Comparison of ENCODE assay signal across 2 cellular contexts in genomic region chr7:12985228-12985627, GRCh38.
TF ChIP-seq lines count a peak whose summit lies in the region.

No MANE protein-coding gene starts in this region.

TF ChIP-seq in H1, 55 proteins besides CTCF, POLR2A, EP300 and RAD21:
- TF ChIP-seq RFX5 (IDR thresholded peaks at IDR 0.05; ENCODE audit: borderline replicate concordance, low read depth, low read length) (no peak), E2F6 (IDR thresholded peaks at IDR 0.05) (no peak), TAF1 (IDR thresholded peaks at IDR 0.05; ENCODE audit: low read depth, low read length) (no peak), ASH2L (IDR thresholded peaks at IDR 0.05; ENCODE audit: low read length) (no peak), NRF1 (IDR thresholded peaks at IDR 0.05; ENCODE audit: low read depth, low read length) (no peak), TBP (IDR thresholded peaks at IDR 0.05; ENCODE audit: low read depth, low read length) (no peak), MAFK (IDR thresholded peaks at IDR 0.05; ENCODE audit: low read depth, low read length) (no peak), CHD2 (IDR thresholded peaks at IDR 0.05; ENCODE audit: low read length) (no peak), PHF8 (conservative IDR thresholded peaks at IDR 0.05; ENCODE audit: low read depth, low read length) (no peak)

TF ChIP-seq in HepG2, 621 proteins besides CTCF, POLR2A, EP300 and RAD21:
- TF ChIP-seq, protein P1, sequence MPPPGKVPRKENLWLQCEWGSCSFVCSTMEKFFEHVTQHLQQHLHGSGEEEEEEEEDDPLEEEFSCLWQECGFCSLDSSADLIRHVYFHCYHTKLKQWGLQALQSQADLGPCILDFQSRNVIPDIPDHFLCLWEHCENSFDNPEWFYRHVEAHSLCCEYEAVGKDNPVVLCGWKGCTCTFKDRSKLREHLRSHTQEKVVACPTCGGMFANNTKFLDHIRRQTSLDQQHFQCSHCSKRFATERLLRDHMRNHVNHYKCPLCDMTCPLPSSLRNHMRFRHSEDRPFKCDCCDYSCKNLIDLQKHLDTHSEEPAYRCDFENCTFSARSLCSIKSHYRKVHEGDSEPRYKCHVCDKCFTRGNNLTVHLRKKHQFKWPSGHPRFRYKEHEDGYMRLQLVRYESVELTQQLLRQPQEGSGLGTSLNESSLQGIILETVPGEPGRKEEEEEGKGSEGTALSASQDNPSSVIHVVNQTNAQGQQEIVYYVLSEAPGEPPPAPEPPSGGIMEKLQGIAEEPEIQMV (CRISPR knock-in tag; IDR thresholded peaks at IDR 0.05; ENCODE audit: low read depth) = no peak
- no peak for TF ChIP-seq NR2F1 (CRISPR knock-in tag; IDR thresholded peaks at IDR 0.05)
- TF ChIP-seq ZMYM4 (CRISPR knock-in tag; IDR thresholded peaks at IDR 0.05) = peak; percentile 60
- peak; percentile 24; the same call in 1 of the 2 replicates for TF ChIP-seq ZNF646 (CRISPR knock-in tag; IDR thresholded peaks at IDR 0.05)
- peak; percentile 62 for TF ChIP-seq POGZ (CRISPR knock-in tag; IDR thresholded peaks at IDR 0.05)
- 0 out of 2 replicates have a peak, but pooled peaks have one; percentile 30 for TF ChIP-seq MED1 (CRISPR knock-in tag; IDR thresholded peaks at IDR 0.05)
- no peak for TF ChIP-seq KDM6A (CRISPR knock-in tag; IDR thresholded peaks at IDR 0.05; ENCODE audit: low read depth)
- no peak for TF ChIP-seq HES4 (CRISPR knock-in tag; IDR thresholded peaks at IDR 0.05; ENCODE audit: borderline replicate concordance)
- TF ChIP-seq ZNF350 (CRISPR knock-in tag; IDR thresholded peaks at IDR 0.05; ENCODE audit: borderline replicate concordance, low read depth) = no peak
- no peak for TF ChIP-seq SMAD9 (CRISPR knock-in tag; IDR thresholded peaks at IDR 0.05)
- TF ChIP-seq NRL (CRISPR knock-in tag; IDR thresholded peaks at IDR 0.05; ENCODE audit: borderline replicate concordance) = no peak
- no peak for TF ChIP-seq ZNF446 (CRISPR knock-in tag; IDR thresholded peaks at IDR 0.05)
- peak; percentile 33; the same call in 1 of the 2 replicates for TF ChIP-seq RARA (CRISPR knock-in tag; IDR thresholded peaks at IDR 0.05)
- TF ChIP-seq POLR2G (IDR thresholded peaks at IDR 0.05; ENCODE audit: low read depth, low read length) = no peak
- TF ChIP-seq HNF4A (CRISPR knock-in tag; IDR thresholded peaks at IDR 0.05) = peak; percentile 64
- peak; percentile 48; the same call in 1 of the 2 replicates for TF ChIP-seq ZNF841 (CRISPR knock-in tag; IDR thresholded peaks at IDR 0.05; ENCODE audit: borderline replicate concordance)
- TF ChIP-seq MIXL1 (CRISPR knock-in tag; IDR thresholded peaks at IDR 0.05) = no peak
- TF ChIP-seq ASH2L (IDR thresholded peaks at IDR 0.05; ENCODE audit: insufficient read length, low read depth, low read length) = no peak
- no peak for TF ChIP-seq SIN3B (IDR thresholded peaks at IDR 0.05; ENCODE audit: low read length)
- TF ChIP-seq, protein P2, sequence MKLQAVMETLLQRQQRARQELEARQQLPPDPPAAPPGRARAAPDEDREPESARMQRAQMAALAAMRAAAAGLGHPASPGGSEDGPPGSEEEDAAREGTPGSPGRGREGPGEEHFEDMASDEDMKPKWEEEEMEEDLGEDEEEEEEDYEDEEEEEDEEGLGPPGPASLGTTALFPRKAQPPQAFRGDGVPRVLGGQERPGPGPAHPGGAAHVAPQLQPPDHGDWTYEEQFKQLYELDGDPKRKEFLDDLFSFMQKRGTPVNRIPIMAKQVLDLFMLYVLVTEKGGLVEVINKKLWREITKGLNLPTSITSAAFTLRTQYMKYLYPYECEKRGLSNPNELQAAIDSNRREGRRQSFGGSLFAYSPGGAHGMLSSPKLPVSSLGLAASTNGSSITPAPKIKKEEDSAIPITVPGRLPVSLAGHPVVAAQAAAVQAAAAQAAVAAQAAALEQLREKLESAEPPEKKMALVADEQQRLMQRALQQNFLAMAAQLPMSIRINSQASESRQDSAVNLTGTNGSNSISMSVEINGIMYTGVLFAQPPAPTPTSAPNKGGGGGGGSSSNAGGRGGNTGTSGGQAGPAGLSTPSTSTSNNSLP (IDR thresholded peaks at IDR 0.05; ENCODE audit: low read depth, low read length) = 0 out of 2 replicates have a peak, but pooled peaks have one; percentile 9
- TF ChIP-seq HNRNPLL (IDR thresholded peaks at IDR 0.05; ENCODE audit: low read depth, low read length, poor library complexity, severe bottlenecking) = no peak
- TF ChIP-seq ZNF12 (CRISPR knock-in tag; IDR thresholded peaks at IDR 0.05) = no peak
- TF ChIP-seq, protein P3, sequence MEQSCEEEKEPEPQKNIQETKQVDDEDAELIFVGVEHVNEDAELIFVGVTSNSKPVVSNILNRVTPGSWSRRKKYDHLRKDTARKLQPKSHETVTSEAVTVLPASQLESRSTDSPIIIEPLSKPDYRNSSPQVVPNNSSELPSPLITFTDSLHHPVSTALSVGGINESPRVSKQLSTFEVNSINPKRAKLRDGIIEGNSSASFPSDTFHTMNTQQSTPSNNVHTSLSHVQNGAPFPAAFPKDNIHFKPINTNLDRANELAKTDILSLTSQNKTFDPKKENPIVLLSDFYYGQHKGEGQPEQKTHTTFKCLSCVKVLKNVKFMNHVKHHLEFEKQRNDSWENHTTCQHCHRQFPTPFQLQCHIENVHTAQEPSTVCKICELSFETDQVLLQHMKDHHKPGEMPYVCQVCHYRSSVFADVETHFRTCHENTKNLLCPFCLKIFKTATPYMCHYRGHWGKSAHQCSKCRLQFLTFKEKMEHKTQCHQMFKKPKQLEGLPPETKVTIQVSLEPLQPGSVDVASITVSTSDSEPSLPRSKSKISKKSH (CRISPR knock-in tag; IDR thresholded peaks at IDR 0.05; ENCODE audit: borderline replicate concordance) = no peak
- TF ChIP-seq WIZ (CRISPR knock-in tag; IDR thresholded peaks at IDR 0.05) = no peak
- TF ChIP-seq JUND (CRISPR knock-in tag; IDR thresholded peaks at IDR 0.05) = no peak
- TF ChIP-seq ZFX (CRISPR knock-in tag; IDR thresholded peaks at IDR 0.05; ENCODE audit: low read depth) = peak; percentile 25; the same call in 1 of the 2 replicates
- TF ChIP-seq HNF4G (IDR thresholded peaks at IDR 0.05; ENCODE audit: borderline replicate concordance, low read depth, low read length) = no peak
- no peak for TF ChIP-seq HNF4G (CRISPR knock-in tag; IDR thresholded peaks at IDR 0.05; ENCODE audit: borderline replicate concordance, low read depth)
- TF ChIP-seq ZBTB7B (CRISPR knock-in tag; IDR thresholded peaks at IDR 0.05) = no peak
- TF ChIP-seq, protein P4, sequence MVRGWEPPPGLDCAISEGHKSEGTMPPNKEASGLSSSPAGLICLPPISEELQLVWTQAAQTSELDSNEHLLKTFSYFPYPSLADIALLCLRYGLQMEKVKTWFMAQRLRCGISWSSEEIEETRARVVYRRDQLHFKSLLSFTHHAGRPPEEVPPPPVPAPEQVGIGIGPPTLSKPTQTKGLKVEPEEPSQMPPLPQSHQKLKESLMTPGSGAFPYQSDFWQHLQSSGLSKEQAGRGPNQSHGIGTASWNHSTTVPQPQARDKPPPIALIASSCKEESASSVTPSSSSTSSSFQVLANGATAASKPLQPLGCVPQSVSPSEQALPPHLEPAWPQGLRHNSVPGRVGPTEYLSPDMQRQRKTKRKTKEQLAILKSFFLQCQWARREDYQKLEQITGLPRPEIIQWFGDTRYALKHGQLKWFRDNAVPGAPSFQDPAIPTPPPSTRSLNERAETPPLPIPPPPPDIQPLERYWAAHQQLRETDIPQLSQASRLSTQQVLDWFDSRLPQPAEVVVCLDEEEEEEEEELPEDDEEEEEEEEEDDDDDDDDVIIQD (CRISPR knock-in tag; IDR thresholded peaks at IDR 0.05; ENCODE audit: low read depth) = peak; percentile 74; the same call in 1 of the 2 replicates
- no peak for TF ChIP-seq BHLHE40 (IDR thresholded peaks at IDR 0.05; ENCODE audit: low read length)
- peak; percentile 74 for TF ChIP-seq SALL1 (CRISPR knock-in tag; IDR thresholded peaks at IDR 0.05)
- TF ChIP-seq TARDBP (CRISPR knock-in tag; IDR thresholded peaks at IDR 0.05) = no peak
- no peak for TF ChIP-seq TGIF2 (CRISPR knock-in tag; IDR thresholded peaks at IDR 0.05)
- no peak for TF ChIP-seq ZNF891 (CRISPR knock-in tag; IDR thresholded peaks at IDR 0.05)
- no peak for TF ChIP-seq NFIB (CRISPR knock-in tag; IDR thresholded peaks at IDR 0.05; ENCODE audit: borderline replicate concordance)
- no peak for TF ChIP-seq GLMP (CRISPR knock-in tag; IDR thresholded peaks at IDR 0.05; ENCODE audit: borderline replicate concordance)
- peak; percentile 94 for TF ChIP-seq ZNF644 (CRISPR knock-in tag; IDR thresholded peaks at IDR 0.05; ENCODE audit: low read depth)
- no peak for TF ChIP-seq ZNF256 (CRISPR knock-in tag; conservative IDR thresholded peaks at IDR 0.05)
